Comparison of ENCODE assay signal across 8 cellular contexts in the genomic region with DNA sequence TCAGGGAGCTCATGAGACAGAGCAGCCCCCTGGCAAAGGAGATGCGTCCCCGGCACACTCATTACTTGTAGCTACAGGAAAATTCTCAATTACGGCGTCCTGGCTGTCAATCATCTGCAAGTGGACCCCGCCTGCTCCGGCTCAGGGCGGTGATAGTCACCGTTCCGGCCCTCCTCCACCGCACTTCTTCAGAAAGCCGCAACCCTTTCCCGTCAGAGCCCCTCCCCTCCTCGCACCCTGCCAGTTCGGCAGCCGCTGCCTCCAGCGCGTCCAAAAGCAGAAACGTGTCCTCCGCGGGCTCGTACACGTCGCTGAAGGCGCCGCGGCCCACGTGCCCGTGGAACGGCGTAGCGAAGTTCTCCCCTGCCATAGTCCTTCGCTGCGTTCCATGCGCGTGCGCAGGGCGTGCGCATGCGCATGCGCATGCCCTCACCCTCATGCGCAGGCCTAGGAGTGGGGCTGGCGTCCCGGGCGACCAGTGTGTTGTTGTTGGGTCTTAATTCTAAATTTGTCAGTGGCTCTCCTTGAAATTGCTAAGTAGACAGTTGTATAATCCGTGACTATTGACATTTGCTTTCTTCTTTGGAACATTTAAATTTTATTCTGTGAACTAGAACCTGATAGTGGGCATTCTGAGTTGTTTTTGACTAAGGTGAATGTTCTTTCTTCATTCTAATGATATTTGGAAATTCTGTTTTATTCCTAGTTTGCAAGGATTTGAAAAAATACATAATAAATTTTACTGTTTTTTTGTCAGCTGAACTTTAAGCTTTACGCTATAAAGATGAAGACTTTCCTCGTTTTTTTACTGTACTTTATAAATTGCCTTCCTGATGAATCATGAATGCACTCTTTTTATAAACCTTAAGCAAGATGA.
A peak's percentile ranks its signal among the peaks of the same experiment; 100 is the strongest.
DNase-seq lines count a peak whose midpoint lies in the region; ATAC-seq and TF ChIP-seq lines count a peak whose summit lies in the region.

No MANE protein-coding gene starts in this region.

- H3K4me3 ChIP-seq in AG04450 (ENCODE audit: low read depth, low read length): peak overlapping the region; percentile 80
- H3K4me3 ChIP-seq in WI38 (ENCODE audit: low read depth, low read length): peak overlapping the region; percentile 69
- peak overlapping the region; percentile 58 to 67 for H3K4me3 ChIP-seq in cardiac fibroblast (replicated peaks in 1 of 2; ENCODE audit: low read depth in 2 of 2, low read length in 2 of 2)
- H3K4me3 ChIP-seq in spleen: peak overlapping the region; percentile 39 to 76 (median 52)

- peaks cover 0 to 23% (median 12%) of the 10 kb centered on the region in 6 donors for H3K36me3 ChIP-seq in spleen

- 5% methylated on average over 47 of the region's 47 CpGs for WGBS in spleen, 5 donors

- TF ChIP-seq CTCF in AG04450 (IDR thresholded peaks at IDR 0.05; ENCODE audit: low read depth, low read length) (no peak), WI38 (IDR thresholded peaks at IDR 0.05; ENCODE audit: low read depth, low read length) (no peak), cardiac fibroblast (IDR thresholded peaks at IDR 0.05; ENCODE audit: low read depth, low read length) (no peak), spleen (IDR thresholded peaks at IDR 0.05 in 8 of 11, conservative IDR thresholded peaks at IDR 0.05 in 3 of 11) (peak in 1 of 11 experiments; percentile 21)

- ATAC-seq in GM18909 (IDR thresholded peaks at IDR 0.05; ENCODE audit: poor library complexity, unreplicated experiment) (peak; percentile 98), HG03159 (IDR thresholded peaks at IDR 0.05; ENCODE audit: unreplicated experiment) (peak; percentile 96)

- intact Hi-C loops in spleen (cut with DNase I; ENCODE audit: low total_unique reads): no loop called here

- CTCF ChIA-PET in AG04450 (lab: Charles Lee): interaction anchor here (0.6 to 1.1 kb wide), 2 partner anchors 139 to 298 kb away, joined by 3 read pairs; no protein-coding TSS in a partner anchor

- H3K27ac ChIP-seq in AG04450 (ENCODE audit: low read depth, low read length): peak overlapping the region; percentile 97
- H3K27ac ChIP-seq in spleen: peak overlapping the region; percentile 85 to 97 (median 94)

- peak in 2 of 3 donors; percentile 40 to 50 for TF ChIP-seq POLR2A in spleen (IDR thresholded peaks at IDR 0.05)

- H3K27me3 ChIP-seq in AG04450 (ENCODE audit: control insufficient read depth, insufficient read depth, low read length) (peaks cover 4% of the 10 kb centered on the region), spleen (replicated peaks in 1 of 7) (no peaks in the 10 kb centered on the region)

- POLR2A ChIA-PET in AG04450 (lab: Yijun Ruan, JAX): interaction anchor here (0.6 to 1.3 kb wide), 2 partner anchors 14 to 1595 kb away, joined by 4 to 6 read pairs; no protein-coding TSS in a partner anchor

- peaks cover 10 to 26% (median 19%) of the 10 kb centered on the region in 6 donors for H3K4me1 ChIP-seq in spleen

- DNase-seq in AG04450 (ENCODE audit: low read depth, low spot score): peak; percentile 78
- DNase-seq in NCI-H2227 (lab: John Stamatoyannopoulos, UW; ENCODE audit: unreplicated experiment): peak; percentile 96
- DNase-seq in cardiac fibroblast (ENCODE audit: low read depth in 2 of 2): peak; percentile 92 to 98
- peak; percentile 95 for DNase-seq in inferior parietal cortex (ENCODE audit: extremely low spot score)
- peak; percentile 98 for DNase-seq in spleen

- H3K9me3 ChIP-seq in AG04450 (ENCODE audit: control insufficient read depth, insufficient read depth, low read length) (no peaks in the 10 kb centered on the region), spleen (peaks cover 0 to 4% (median 0%) of the 10 kb centered on the region in 8 donors)

Comparison
In these comparisons a context has a peak if more than half of its experiments do, and no peak if none do; other contexts are left out.
1. Peak in every context shown above with its lines: DNase-seq, ATAC-seq, H3K4me3 ChIP-seq and H3K27ac ChIP-seq.